Comparison of ENCODE assay signal across 9 cellular contexts in genomic region chr1:8571200-8571984, GRCh38.
DNase-seq lines count a peak whose midpoint lies in the region; ATAC-seq and TF ChIP-seq lines count a peak whose summit lies in the region.
"Had no signal": no experiment of that assay in that cellular context is flagged by ENCODE, and none has a peak within 500 bp of the region (broad histone marks: within the 10 kb centered on the region; RNA-seq: fewer than 3 reads in every experiment).

No MANE protein-coding gene starts in this region.

- intact Hi-C loops in A673 (cut with micrococcal nuclease; ENCODE audit: unreplicated experiment): no loop called here
- intact Hi-C loops in MCF 10A (cut with micrococcal nuclease): no loop called here
- intact Hi-C loops in lower lobe of right lung (cut with DNase I): no loop called here

- H3K4me3 Mint-ChIP-seq in MCF 10A (ENCODE audit: unreplicated experiment): no peak overlapping the region
- H3K4me3 Mint-ChIP-seq: IgD-negative memory B cell had no signal

- BruUV-seq in A673 (replicated peaks; lab: Mats Ljungman, UMichigan) (TSS peak; percentile 41), MCF 10A (replicated peaks; lab: Mats Ljungman, UMichigan) (no TSS peak)

- H3K9me3 Mint-ChIP-seq in MCF 10A (ENCODE audit: unreplicated experiment): no peaks in the 10 kb centered on the region
- H3K9me3 Mint-ChIP-seq: IgD-negative memory B cell had no signal

- H3K27ac ChIP-seq in A673 (ENCODE audit: low read depth, low read length, poor library complexity, severe bottlenecking): peak overlapping the region; percentile 74
- peak overlapping the region; percentile 42 for H3K27ac ChIP-seq in lower lobe of right lung

- no peaks in the 10 kb centered on the region for H3K27me3 Mint-ChIP-seq in MCF 10A (ENCODE audit: insufficient read depth, unreplicated experiment)
- H3K27me3 Mint-ChIP-seq: IgD-negative memory B cell had no signal

- CTCF ChIA-PET in A673 (lab: Charles Lee) (interaction anchor here (0.8 to 1.5 kb wide), 3 partner anchors 16 to 27 kb away, joined by 3 read pairs; no protein-coding TSS in a partner anchor), MCF 10A (lab: Yijun Ruan, JAX) (interaction anchor here (0.6 to 3.7 kb wide), 14 partner anchors 10 to 836 kb away, joined by 3 to 34 read pairs (median 4); no protein-coding TSS in a partner anchor)

- POLR2A ChIA-PET in A673 (lab: Charles Lee; ENCODE audit: low non-redundant PET): no interaction called here
- POLR2A ChIA-PET in MCF 10A (lab: Yijun Ruan, JAX): interaction anchor here (0.6 to 1.6 kb wide), 8 partner anchors 10 to 133 kb away, joined by 3 to 5 read pairs (median 3); no protein-coding TSS in a partner anchor

- DNase-seq in A673 (ENCODE audit: low spot score): peak; percentile 71
- DNase-seq in HuH-7.5 (ENCODE audit: low spot score): peak; percentile 37
- DNase-seq in MCF 10A (ENCODE audit: unreplicated experiment): peak; percentile 33
- DNase-seq in lower lobe of right lung: no peak
- DNase-seq in SKM-1 (lab: John Stamatoyannopoulos, UW; ENCODE audit: unreplicated experiment): no peak
- no peak for DNase-seq in activated naive CD4-positive, alpha-beta T cell treated with Interleukin-2 at 50 U/mL for 16 hours
- no peak for DNase-seq in NCI-H2171 treated with DMSO at 0.1 percent for 48 hours (lab: John Stamatoyannopoulos, UW)

- H3K9me3 ChIP-seq in A673 (ENCODE audit: low read depth, low read length, poor library complexity, severe bottlenecking): no peaks in the 10 kb centered on the region
- no peaks in the 10 kb centered on the region for H3K9me3 ChIP-seq in lower lobe of right lung

- H3K4me3 ChIP-seq in A673 (ENCODE audit: low read depth, low read length, poor library complexity, severe bottlenecking) (no peak overlapping the region), lower lobe of right lung (no peak overlapping the region)

- H3K36me3 ChIP-seq in A673 (ENCODE audit: insufficient read depth, low read length, poor library complexity, severe bottlenecking) (no peaks in the 10 kb centered on the region), lower lobe of right lung (no peaks in the 10 kb centered on the region)

- TF ChIP-seq CTCF in A673 (conservative IDR thresholded peaks at IDR 0.05; ENCODE audit: low read depth, low read length) (peak; percentile 76), MCF 10A (IDR thresholded peaks at IDR 0.05; ENCODE audit: unreplicated experiment) (peak; percentile 52), lower lobe of right lung (IDR thresholded peaks at IDR 0.05) (peak; percentile 47)

- H3K4me1 ChIP-seq in A673 (ENCODE audit: insufficient read depth, low read length, poor library complexity, severe bottlenecking) (peaks cover 52% of the 10 kb centered on the region), lower lobe of right lung (peaks cover 35% of the 10 kb centered on the region)

- H3K27me3 ChIP-seq in A673 (replicated peaks; ENCODE audit: insufficient read depth, low read depth, low read length, poor library complexity) (no peaks in the 10 kb centered on the region), lower lobe of right lung (ENCODE audit: low read depth) (no peaks in the 10 kb centered on the region)

- peaks cover 11% of the 10 kb centered on the region for H3K4me1 Mint-ChIP-seq in MCF 10A (ENCODE audit: insufficient read depth, unreplicated experiment)

- peaks cover 6% of the 10 kb centered on the region for H3K36me3 Mint-ChIP-seq in MCF 10A (ENCODE audit: insufficient read depth, unreplicated experiment)

- H3K27ac Mint-ChIP-seq in MCF 10A (ENCODE audit: low read depth, unreplicated experiment): no peak overlapping the region
- H3K27ac Mint-ChIP-seq: IgD-negative memory B cell had no signal

- ATAC-seq in lower lobe of right lung (peak; percentile 61 to 90), HG03108 (IDR thresholded peaks at IDR 0.05; ENCODE audit: unreplicated experiment) (no peak)

Comparison
In these comparisons a context has a peak if more than half of its experiments do, and no peak if none do; other contexts are left out.
1. DNase-seq: peak in A673 (single experiment), HuH-7.5 (single experiment) and MCF 10A (single experiment); none in lower lobe of right lung (single experiment), SKM-1 (single experiment), activated naive CD4-positive, alpha-beta T cell treated with Interleukin-2 at 50 U/mL for 16 hours (single experiment) and NCI-H2171 treated with DMSO at 0.1 percent for 48 hours (single experiment).
2. Peak in every context shown above with its lines, with median percentiles within 50 percentile points of each other: CTCF ChIP-seq.